16 cellular contexts compared by ENCODE assay signal in genomic region chr11:76702378-76703128, GRCh38.
"Had no signal": no experiment of that assay in that cellular context is flagged by ENCODE, and none has a peak within 500 bp of the region (broad histone marks: within the 10 kb centered on the region; RNA-seq: fewer than 3 reads in every experiment).

No MANE protein-coding gene starts in this region.

- H3K27ac ChIP-seq: right atrium auricular region, tibial artery had no signal

- DNase-seq: activated CD4-positive, alpha-beta T cell treated with anti-CD3 and anti-CD28 coated beads, Interleukin-2, amount 50 U/mL, for 1 hour; activated CD4-positive, CD25-positive, alpha-beta regulatory T cell; activated naive CD4-positive, alpha-beta T cell treated with anti-CD3 and anti-CD28 coated beads, Interleukin-2, amount 10 ng/mL, durations not matched to agents 7 days and 5 days; activated T-cell treated with anti-CD3 and anti-CD28 coated beads for 4 hours; dermis blood vessel endothelial cell; endodermal cell; hypothalamus; left cardiac atrium; mucosa of descending colon; naive thymus-derived CD8-positive, alpha-beta T cell; nucleus accumbens; small intestine; tibial artery had no signal

- ATAC-seq: esophagus mucosa; mucosa of descending colon; naive thymus-derived CD8-positive, alpha-beta T cell had no signal

- H3K4me3 ChIP-seq: breast epithelium, mucosa of descending colon, right atrium auricular region, tibial artery had no signal

- H3K27me3 ChIP-seq: breast epithelium, right atrium auricular region, tibial artery had no signal
